ENCODE assay signal across 1 cellular context in genomic region chr16:1998360-1998835, GRCh38.
A peak's percentile ranks its signal among the peaks of the same experiment; 100 is the strongest.
TF ChIP-seq lines count a peak whose summit lies in the region.

No MANE protein-coding gene starts in this region.

TF ChIP-seq in K562, 482 proteins besides CTCF, POLR2A, EP300 and RAD21:
- TF ChIP-seq ZNF282 (CRISPR knock-in tag; IDR thresholded peaks at IDR 0.05) (no peak), ZNF398 (CRISPR knock-in tag; IDR thresholded peaks at IDR 0.05) (no peak), RBFOX2 (IDR thresholded peaks at IDR 0.05; ENCODE audit: low read depth, low read length) (peak; percentile 43; the same call in 1 of the 2 replicates), POLR2G (IDR thresholded peaks at IDR 0.05; ENCODE audit: low read depth, low read length) (peak; percentile 64), ZNF445 (CRISPR knock-in tag; IDR thresholded peaks at IDR 0.05; ENCODE audit: low read depth) (no peak)
- TF ChIP-seq, protein P1, sequence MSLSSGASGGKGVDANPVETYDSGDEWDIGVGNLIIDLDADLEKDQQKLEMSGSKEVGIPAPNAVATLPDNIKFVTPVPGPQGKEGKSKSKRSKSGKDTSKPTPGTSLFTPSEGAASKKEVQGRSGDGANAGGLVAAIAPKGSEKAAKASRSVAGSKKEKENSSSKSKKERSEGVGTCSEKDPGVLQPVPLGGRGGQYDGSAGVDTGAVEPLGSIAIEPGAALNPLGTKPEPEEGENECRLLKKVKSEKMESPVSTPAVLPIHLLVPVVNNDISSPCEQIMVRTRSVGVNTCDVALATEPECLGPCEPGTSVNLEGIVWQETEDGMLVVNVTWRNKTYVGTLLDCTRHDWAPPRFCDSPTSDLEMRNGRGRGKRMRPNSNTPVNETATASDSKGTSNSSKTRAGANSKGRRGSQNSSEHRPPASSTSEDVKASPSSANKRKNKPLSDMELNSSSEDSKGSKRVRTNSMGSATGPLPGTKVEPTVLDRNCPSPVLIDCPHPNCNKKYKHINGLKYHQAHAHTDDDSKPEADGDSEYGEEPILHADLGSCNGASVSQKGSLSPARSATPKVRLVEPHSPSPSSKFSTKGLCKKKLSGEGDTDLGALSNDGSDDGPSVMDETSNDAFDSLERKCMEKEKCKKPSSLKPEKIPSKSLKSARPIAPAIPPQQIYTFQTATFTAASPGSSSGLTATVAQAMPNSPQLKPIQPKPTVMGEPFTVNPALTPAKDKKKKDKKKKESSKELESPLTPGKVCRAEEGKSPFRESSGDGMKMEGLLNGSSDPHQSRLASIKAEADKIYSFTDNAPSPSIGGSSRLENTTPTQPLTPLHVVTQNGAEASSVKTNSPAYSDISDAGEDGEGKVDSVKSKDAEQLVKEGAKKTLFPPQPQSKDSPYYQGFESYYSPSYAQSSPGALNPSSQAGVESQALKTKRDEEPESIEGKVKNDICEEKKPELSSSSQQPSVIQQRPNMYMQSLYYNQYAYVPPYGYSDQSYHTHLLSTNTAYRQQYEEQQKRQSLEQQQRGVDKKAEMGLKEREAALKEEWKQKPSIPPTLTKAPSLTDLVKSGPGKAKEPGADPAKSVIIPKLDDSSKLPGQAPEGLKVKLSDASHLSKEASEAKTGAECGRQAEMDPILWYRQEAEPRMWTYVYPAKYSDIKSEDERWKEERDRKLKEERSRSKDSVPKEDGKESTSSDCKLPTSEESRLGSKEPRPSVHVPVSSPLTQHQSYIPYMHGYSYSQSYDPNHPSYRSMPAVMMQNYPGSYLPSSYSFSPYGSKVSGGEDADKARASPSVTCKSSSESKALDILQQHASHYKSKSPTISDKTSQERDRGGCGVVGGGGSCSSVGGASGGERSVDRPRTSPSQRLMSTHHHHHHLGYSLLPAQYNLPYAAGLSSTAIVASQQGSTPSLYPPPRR (CRISPR knock-in tag; IDR thresholded peaks at IDR 0.05; ENCODE audit: borderline replicate concordance) = no peak
TF ChIP-seq in K562: peak in this region for 2.
